8 cellular contexts compared by ENCODE assay signal in the genomic region with DNA sequence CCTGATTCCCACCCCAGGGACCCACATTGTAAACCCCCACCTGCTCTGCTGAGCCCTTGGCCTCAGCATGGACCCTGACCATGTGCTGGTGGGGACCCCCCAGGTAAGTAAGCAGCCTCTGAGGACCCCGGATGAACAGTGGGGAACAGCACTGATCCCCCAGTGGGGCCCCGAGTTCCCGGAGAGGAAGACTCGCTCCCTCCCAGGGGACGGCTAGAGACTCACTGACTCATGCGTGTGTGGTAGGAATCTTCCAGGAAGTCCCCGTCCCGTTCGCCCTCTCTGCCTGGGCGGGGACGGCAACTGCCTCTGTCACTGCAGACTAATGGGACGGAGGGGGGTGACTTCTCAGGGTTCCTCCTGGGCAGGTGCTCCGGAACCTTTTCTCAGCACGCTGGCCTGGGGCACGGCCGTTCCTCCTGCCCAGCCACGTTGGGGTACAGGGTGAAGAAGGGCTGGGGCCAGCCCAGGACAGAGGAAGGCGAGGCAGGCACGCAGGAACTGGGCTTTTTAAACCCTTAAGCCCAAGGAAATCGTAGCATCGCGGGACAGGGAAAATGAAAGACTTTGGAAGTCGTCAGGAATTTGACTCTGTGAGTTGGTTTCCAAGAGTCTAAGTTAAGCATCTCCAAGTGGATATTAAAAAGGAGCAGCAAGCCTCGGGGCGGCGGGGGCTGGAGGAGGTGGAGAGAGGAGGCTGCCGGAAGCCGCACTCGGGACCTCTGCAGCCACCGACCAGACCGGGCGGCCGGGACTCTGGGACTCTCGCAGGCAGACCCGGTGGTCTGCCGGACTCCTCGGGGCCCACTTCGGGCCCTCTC.
DNase-seq lines count a peak whose midpoint lies in the region; ATAC-seq, FAIRE-seq and TF ChIP-seq lines count a peak whose summit lies in the region.

No MANE protein-coding gene starts in this region.

- TF ChIP-seq CTCF in epithelial cell of proximal tubule (conservative IDR thresholded peaks at IDR 0.05; ENCODE audit: low read depth, low read length) (no peak), tibial nerve (IDR thresholded peaks at IDR 0.05) (peak in 1 of 5 experiments; percentile 11)

- H3K4me1 Mint-ChIP-seq in naive thymus-derived CD8-positive, alpha-beta T cell, result peaks cover 14 to 61% (median 34%) of the 10 kb centered on the region in 4 donors

- H3K27me3 ChIP-seq in tibial nerve, result no peaks in the 10 kb centered on the region

- H3K9me3 ChIP-seq in tibial nerve, result no peaks in the 10 kb centered on the region

- 8 to 20% methylated on average over 34 to 36 of the region's 38 CpGs for WGBS in tibial nerve, 2 donors

- no peaks in the 10 kb centered on the region for H3K36me3 ChIP-seq in tibial nerve

- H3K4me1 ChIP-seq in tibial nerve, result peaks cover 0 to 77% (median 47%) of the 10 kb centered on the region in 4 donors

- H3K4me3 Mint-ChIP-seq in naive thymus-derived CD8-positive, alpha-beta T cell, result peak overlapping the region; percentile 63 to 86 (median 74)

- ATAC-seq in naive thymus-derived CD8-positive, alpha-beta T cell, result peak; percentile 83 to 85
- no peak for ATAC-seq in GM19328 (IDR thresholded peaks at IDR 0.05; ENCODE audit: unreplicated experiment)

- H3K4me3 ChIP-seq in epithelial cell of proximal tubule (ENCODE audit: low read depth, low read length) (peak overlapping the region; percentile 42), tibial nerve (peak overlapping the region; percentile 32 to 54 (median 42))

- peak; percentile 58 for DNase-seq in GM18507 (ENCODE audit: extremely low spot score, insufficient read length, low read depth)
- DNase-seq in Kasumi-1 (lab: John Stamatoyannopoulos, UW), result peak; percentile 96
- DNase-seq in activated CD4-positive, alpha-beta T cell treated with anti-CD3 and anti-CD28 coated beads, Interleukin-2, amount 50 U/mL, for 1 hour, result peak; percentile 64
- no peak for DNase-seq in epithelial cell of proximal tubule (ENCODE audit: low read depth)
- peak in 9 of 10 donors; percentile 18 to 70 (median 43) for DNase-seq in naive thymus-derived CD8-positive, alpha-beta T cell
- peak; percentile 84 to 85 for DNase-seq in tibial nerve (ENCODE audit: low spot score in 2 of 2)
- no peak for DNase-seq in NCI-H2081 (lab: John Stamatoyannopoulos, UW)

- no peaks in the 10 kb centered on the region for H3K27me3 Mint-ChIP-seq in naive thymus-derived CD8-positive, alpha-beta T cell

- no peaks in the 10 kb centered on the region for H3K9me3 Mint-ChIP-seq in naive thymus-derived CD8-positive, alpha-beta T cell

- FAIRE-seq in GM18507 (lab: Jason Lieb, UNC), result peak; percentile 82

- peak overlapping the region; percentile 29 to 86 (median 70) for H3K27ac Mint-ChIP-seq in naive thymus-derived CD8-positive, alpha-beta T cell

- peak overlapping the region; percentile 86 to 97 (median 91) for H3K27ac ChIP-seq in tibial nerve

- POLR2A ChIA-PET in naive thymus-derived CD8-positive, alpha-beta T cell (lab: Charles Lee), result no interaction called here

- peak in 1 of 2 donors; percentile 36 for TF ChIP-seq POLR2A in tibial nerve (IDR thresholded peaks at IDR 0.05)

- H3K36me3 Mint-ChIP-seq in naive thymus-derived CD8-positive, alpha-beta T cell, result no peaks in the 10 kb centered on the region

- TF ChIP-seq EP300 in tibial nerve (IDR thresholded peaks at IDR 0.05), result peak in 1 of 2 donors; percentile 86

Comparison
In these comparisons a context has a peak if more than half of its experiments do, and no peak if none do; other contexts are left out.
1. DNase-seq: peak in GM18507 (single experiment), Kasumi-1 (2 of 2), activated CD4-positive, alpha-beta T cell treated with anti-CD3 and anti-CD28 coated beads, Interleukin-2, amount 50 U/mL, for 1 hour (single experiment), naive thymus-derived CD8-positive, alpha-beta T cell (9 of 10) and tibial nerve (2 of 2); none in epithelial cell of proximal tubule (single experiment) and NCI-H2081 (0 of 2).